Comparison of ENCODE assay signal across 25 cellular contexts in genomic region chr2:132448331-132448730, GRCh38. TPM values are rescaled to one million over a fixed set of nuclear protein-coding genes. Genes with fewer than 3 reads are reported as not detected.
A peak's percentile ranks its signal among the peaks of the same experiment; 100 is the strongest.
DNase-seq lines count a peak whose midpoint lies in the region; TF ChIP-seq lines count a peak whose summit lies in the region.
"Had no signal": no experiment of that assay in that cellular context is flagged by ENCODE, and none has a peak within 500 bp of the region (broad histone marks: within the 10 kb centered on the region; RNA-seq: fewer than 3 reads in every experiment).

No MANE protein-coding gene starts in this region.

- TF ChIP-seq CTCF in choroid plexus epithelial cell (conservative IDR thresholded peaks at IDR 0.05; ENCODE audit: low read depth, low read length): no peak
- no peak for TF ChIP-seq CTCF in mammary epithelial cell (conservative IDR thresholded peaks at IDR 0.05 in 1 of 2, IDR thresholded peaks at IDR 0.05 in 1 of 2; ENCODE audit: extremely low read depth in 1 of 2, insufficient read depth in 1 of 2, low read depth in 1 of 2, low read length in 2 of 2)
- TF ChIP-seq CTCF in A673 (conservative IDR thresholded peaks at IDR 0.05; ENCODE audit: low read depth, low read length): no peak

- peaks cover 0 to 9% (median 1%) of the 10 kb centered on the region in 10 experiments; a peak in 4 of 20 replicates for H3K4me1 ChIP-seq in BLaER1 treated with 17β-estradiol and CSF1 and Interleukin-3, amounts not matched to agents 10 nM and 100 nM
- H3K4me1 ChIP-seq in mesenchymal stem cell (ENCODE audit: control insufficient read depth, insufficient read depth, low read depth, low read length) (peaks cover 2% of the 10 kb centered on the region), mammary epithelial cell (ENCODE audit: insufficient read depth, low read length) (no peaks in the 10 kb centered on the region), trophoblast cell (ENCODE audit: control insufficient read depth in 1 of 2, insufficient read depth in 2 of 2, low read length in 2 of 2) (peaks cover 0 to 4% of the 10 kb centered on the region in 2 experiments), A673 (ENCODE audit: insufficient read depth, low read length, poor library complexity, severe bottlenecking) (no peaks in the 10 kb centered on the region)
- H3K4me1 ChIP-seq: adrenal gland, breast epithelium, prostate gland, testis had no signal

- H4K8ac ChIP-seq in mesenchymal stem cell (ENCODE audit: low read length) (peak overlapping the region; percentile 71), trophoblast cell (ENCODE audit: low read depth, low read length) (no peak overlapping the region)

- no TSS peak for BruUV-seq in mammary epithelial cell (replicated peaks; lab: Mats Ljungman, UMichigan)
- no TSS peak for BruUV-seq in A673 (replicated peaks; lab: Mats Ljungman, UMichigan)

- WGBS in mesenchymal stem cell: 22% methylated on average over 6 of the region's 6 CpGs
- 86% methylated on average over 6 of the region's 6 CpGs for WGBS in mammary epithelial cell (ENCODE audit: low coverage, missing lambda C conversion rate)
- WGBS in trophoblast cell (ENCODE audit: extremely low coverage, insufficient coverage, insufficient read length): no CpG with 5 or more reads among the region's 6 CpGs

- H4K91ac ChIP-seq in mesenchymal stem cell (ENCODE audit: low read length) (no peak overlapping the region), trophoblast cell (ENCODE audit: low read depth, low read length) (no peak overlapping the region)

- H3K23ac ChIP-seq in mesenchymal stem cell (ENCODE audit: low read length in 2 of 2) (no peak overlapping the region), trophoblast cell (ENCODE audit: low read length) (no peak overlapping the region)

- intact Hi-C loops in mammary epithelial cell (cut with micrococcal nuclease) (loop anchor here (1.0 to 2.0 kb wide), 2 partner anchors 48 to 180 kb away; no protein-coding TSS in a partner anchor), A673 (cut with micrococcal nuclease; ENCODE audit: unreplicated experiment) (no loop called here)

- H3K36me3 ChIP-seq in BLaER1 treated with 17β-estradiol and CSF1 and Interleukin-3, amounts not matched to agents 10 nM and 100 nM: no peaks in the 10 kb centered on the region
- H3K36me3 ChIP-seq in mesenchymal stem cell (ENCODE audit: control insufficient read depth in 1 of 2, insufficient read depth in 2 of 2, low read depth in 1 of 2, low read length in 2 of 2) (no peaks in the 10 kb centered on the region), mammary epithelial cell (ENCODE audit: insufficient read depth, low read length) (no peaks in the 10 kb centered on the region), trophoblast cell (ENCODE audit: control insufficient read depth in 1 of 2, insufficient read depth in 2 of 2, low read length in 2 of 2) (no peaks in the 10 kb centered on the region), A673 (ENCODE audit: insufficient read depth, low read length, poor library complexity, severe bottlenecking) (no peaks in the 10 kb centered on the region)
- H3K36me3 ChIP-seq: adrenal gland, breast epithelium, prostate gland had no signal

- H3K18ac ChIP-seq in mesenchymal stem cell (ENCODE audit: low read depth in 1 of 2, low read length in 2 of 2) (peak overlapping the region in 1 of 2 experiments; percentile 0), trophoblast cell (ENCODE audit: low read length) (no peak overlapping the region)

- H2AFZ ChIP-seq in mesenchymal stem cell (ENCODE audit: low read depth, low read length) (no peak overlapping the region), mammary epithelial cell (ENCODE audit: low read depth, low read length) (no peak overlapping the region), trophoblast cell (ENCODE audit: insufficient read depth, low read length, poor library complexity) (no peak overlapping the region)
- H2AFZ ChIP-seq: hepatocyte had no signal

- dilution Hi-C loops in mammary epithelial cell (cut with HindIII; ENCODE audit: low sequenced_read_pairs): no loop called here

- H3K9ac ChIP-seq in BLaER1 treated with 17β-estradiol and CSF1 and Interleukin-3, amounts not matched to agents 10 nM and 100 nM: peak overlapping the region in 1 of 11 experiments; percentile 49; a peak in 1 of 22 replicates
- H3K9ac ChIP-seq in mesenchymal stem cell (ENCODE audit: low read length): peak overlapping the region; percentile 65
- H3K9ac ChIP-seq in mammary epithelial cell (ENCODE audit: insufficient read depth, low read length): no peak overlapping the region
- no peak overlapping the region for H3K9ac ChIP-seq in trophoblast cell (ENCODE audit: low read length)

- H2BK120ac ChIP-seq in mesenchymal stem cell (ENCODE audit: low read depth, low read length): no peak overlapping the region
- H2BK120ac ChIP-seq in trophoblast cell (ENCODE audit: insufficient read depth, low read length, poor library complexity): no peak overlapping the region

- no peak overlapping the region for H2BK15ac ChIP-seq in mesenchymal stem cell (ENCODE audit: low read depth, poor library complexity, severe bottlenecking)

- H3K27ac ChIP-seq in BLaER1 treated with 17β-estradiol and CSF1 and Interleukin-3, amounts not matched to agents 10 nM and 100 nM: peak overlapping the region in 2 of 11 experiments; percentile 9 to 28; a peak in 1 of 22 replicates
- H3K27ac ChIP-seq in mesenchymal stem cell (ENCODE audit: low read length, poor library complexity, severe bottlenecking): no peak overlapping the region
- no peak overlapping the region for H3K27ac ChIP-seq in mammary epithelial cell (ENCODE audit: insufficient read depth, low read depth, low read length)
- no peak overlapping the region for H3K27ac ChIP-seq in trophoblast cell (ENCODE audit: low read depth, low read length)
- no peak overlapping the region for H3K27ac ChIP-seq in A673 (ENCODE audit: low read depth, low read length, poor library complexity, severe bottlenecking)
- H3K27ac ChIP-seq: adrenal gland, breast epithelium, hepatocyte, prostate gland, testis had no signal

- no peak overlapping the region; a peak in 1 of 20 replicates for H3K4me3 ChIP-seq in BLaER1 treated with 17β-estradiol and CSF1 and Interleukin-3, amounts not matched to agents 10 nM and 100 nM
- H3K4me3 ChIP-seq in choroid plexus epithelial cell (ENCODE audit: low read depth, low read length) (peak overlapping the region; percentile 38), mesenchymal stem cell (ENCODE audit: insufficient read depth in 1 of 2, low read depth in 1 of 2, low read length in 2 of 2) (peak overlapping the region in 1 of 2 experiments; percentile 68), mammary epithelial cell (replicated peaks in 1 of 3; ENCODE audit: insufficient read depth in 1 of 3, low read depth in 2 of 3, low read length in 3 of 3) (no peak overlapping the region), trophoblast cell (ENCODE audit: low read depth, low read length) (no peak overlapping the region), A673 (ENCODE audit: low read depth, low read length, poor library complexity, severe bottlenecking) (no peak overlapping the region)
- H3K4me3 ChIP-seq: adrenal gland, breast epithelium, hepatocyte, prostate gland, testis had no signal

- H4K12ac ChIP-seq in trophoblast cell (ENCODE audit: low read depth, low read length): no peak overlapping the region

- CTCF ChIA-PET in mammary epithelial cell (lab: Charles Lee; ENCODE audit: low non-redundant PET) (interaction anchor here (0.6 to 1.5 kb wide), 3 partner anchors 96 to 1028 kb away, joined by 3 to 8 read pairs (median 6); no protein-coding TSS in a partner anchor), A673 (lab: Charles Lee) (interaction anchor here (0.6 to 1.8 kb wide), 4 partner anchors 10 to 100 kb away, joined by 3 to 5 read pairs (median 4); partner anchors contain the start of gene GPR39)

- H3K79me1 ChIP-seq in mesenchymal stem cell (replicated peaks; ENCODE audit: low read length, poor library complexity, severe bottlenecking) (peaks cover 18% of the 10 kb centered on the region), trophoblast cell (ENCODE audit: low read length) (no peaks in the 10 kb centered on the region)

- no peak overlapping the region for H2BK12ac ChIP-seq in mesenchymal stem cell (ENCODE audit: low read length in 2 of 2)
- no peak overlapping the region for H2BK12ac ChIP-seq in trophoblast cell (ENCODE audit: low read length)

- no peak overlapping the region for H3K14ac ChIP-seq in mesenchymal stem cell (ENCODE audit: low read length in 2 of 2)
- H3K14ac ChIP-seq in trophoblast cell (ENCODE audit: low read length): no peak overlapping the region

- H4K20me1 ChIP-seq in BLaER1 treated with 17β-estradiol and CSF1 and Interleukin-3, amounts not matched to agents 10 nM and 100 nM: no peaks in the 10 kb centered on the region
- H4K20me1 ChIP-seq in mammary epithelial cell (ENCODE audit: insufficient read depth, low read length): no peaks in the 10 kb centered on the region

- in situ Hi-C loops in mammary epithelial cell (cut with MboI; ENCODE audit: low sequenced_read_pairs in 2 of 2): no loop called here

- POLR2A ChIA-PET in A673 (lab: Charles Lee; ENCODE audit: low non-redundant PET): no interaction called here

- H3K4me2 ChIP-seq in BLaER1 treated with 17β-estradiol and CSF1 and Interleukin-3, amounts not matched to agents 10 nM and 100 nM: peak overlapping the region in 10 of 11 experiments; percentile 14 to 65 (median 44); a peak in 17 of 22 replicates
- H3K4me2 ChIP-seq in mesenchymal stem cell (ENCODE audit: low read length, poor library complexity, severe bottlenecking) (no peak overlapping the region), mammary epithelial cell (ENCODE audit: insufficient read depth, low read depth, low read length) (no peak overlapping the region), trophoblast cell (ENCODE audit: low read length) (no peak overlapping the region)
- H3K4me2 ChIP-seq: hepatocyte had no signal

- H2AK5ac ChIP-seq in mesenchymal stem cell (ENCODE audit: low read length, severe bottlenecking) (no peak overlapping the region), trophoblast cell (ENCODE audit: low read length) (no peak overlapping the region)

- no peak overlapping the region for H3K4ac ChIP-seq in mesenchymal stem cell (ENCODE audit: low read depth in 1 of 2, low read length in 2 of 2)
- H3K4ac ChIP-seq in trophoblast cell (ENCODE audit: low read depth, low read length): no peak overlapping the region

- peaks cover 0 to 9% (median 1%) of the 10 kb centered on the region in 11 experiments; a peak in 8 of 22 replicates for H3K9me3 ChIP-seq in BLaER1 treated with 17β-estradiol and CSF1 and Interleukin-3, amounts not matched to agents 10 nM and 100 nM (replicated peaks in 1 of 11)
- peaks cover 10% of the 10 kb centered on the region for H3K9me3 ChIP-seq in mesenchymal stem cell (ENCODE audit: control insufficient read depth, low read length)
- no peaks in the 10 kb centered on the region for H3K9me3 ChIP-seq in mammary epithelial cell (replicated peaks; ENCODE audit: insufficient read depth, low read length)
- H3K9me3 ChIP-seq in trophoblast cell (ENCODE audit: insufficient read depth, low read depth, low read length): peaks cover 3% of the 10 kb centered on the region
- H3K9me3 ChIP-seq in A673 (ENCODE audit: low read depth, low read length, poor library complexity, severe bottlenecking): no peaks in the 10 kb centered on the region
- H3K9me3 ChIP-seq: adrenal gland, prostate gland, testis had no signal

- peak; percentile 12 for DNase-seq in HCEC 1CT
- no peak for DNase-seq in choroid plexus epithelial cell (ENCODE audit: low read depth)
- no peak for DNase-seq in mesenchymal stem cell
- no peak for DNase-seq in mammary epithelial cell
- no peak for DNase-seq in trophoblast cell
- DNase-seq in EL: no peak
- no peak for DNase-seq in A673 (ENCODE audit: low spot score)
- DNase-seq: activated CD4-positive, alpha-beta T cell treated with anti-CD3 and anti-CD28 coated beads for 1 hour; activated T-cell treated with anti-CD3 and anti-CD28 coated beads, Interleukin-2, amount 50 U/mL, for 24 hours; CD4-positive, CD25-positive, alpha-beta regulatory T cell; DMS79 treated with DMSO at 0.1 percent for 48 hours; immature natural killer cell; NCI-H187 treated with DMSO at 0.1 percent for 48 hours; NCI-H226; SHP77 treated with DMSO at 0.1 percent for 48 hours; stimulated activated CD4-positive, alpha-beta T cell treated with anti-CD3 and anti-CD28 coated beads, Interleukin-2, amount 100 ng/mL, for 48 hours; stimulated activated naive CD4-positive, alpha-beta T cell; testis had no signal

- H3K27me3 ChIP-seq in BLaER1 treated with 17β-estradiol and CSF1 and Interleukin-3, amounts not matched to agents 10 nM and 100 nM: no peaks in the 10 kb centered on the region
- H3K27me3 ChIP-seq in mesenchymal stem cell (ENCODE audit: control insufficient read depth in 1 of 2, insufficient read depth in 1 of 2, low read length in 2 of 2): no peaks in the 10 kb centered on the region
- no peaks in the 10 kb centered on the region for H3K27me3 ChIP-seq in mammary epithelial cell (ENCODE audit: insufficient read depth, low read length)
- H3K27me3 ChIP-seq in trophoblast cell (ENCODE audit: insufficient read depth, low read length): no peaks in the 10 kb centered on the region
- no peaks in the 10 kb centered on the region for H3K27me3 ChIP-seq in A673 (replicated peaks; ENCODE audit: insufficient read depth, low read depth, low read length, poor library complexity)
- H3K27me3 ChIP-seq: adrenal gland, breast epithelium, hepatocyte, testis had no signal

- H2BK5ac ChIP-seq in mesenchymal stem cell (ENCODE audit: low read depth, low read length, poor library complexity, severe bottlenecking): no peak overlapping the region
- H2BK5ac ChIP-seq in trophoblast cell (ENCODE audit: low read depth, low read length, poor library complexity): no peak overlapping the region

- H3K79me2 ChIP-seq in mammary epithelial cell (ENCODE audit: insufficient read depth, low read length) (peaks cover 12% of the 10 kb centered on the region), trophoblast cell (ENCODE audit: control insufficient read depth, insufficient read depth, low read length, poor library complexity) (no peaks in the 10 kb centered on the region)

RNA-seq across cellular contexts. Expression of gene GPR39, which starts 31.7 kb away (rescaled TPM):
- polyA plus RNA-seq in mesenchymal stem cell (2013, experiment 1 of 2): 3.8 TPM
- polyA plus RNA-seq in mesenchymal stem cell (2013, experiment 2 of 2): 4.0 TPM
- total RNA-seq in mammary epithelial cell (10 to 100 TPM in 1 of 2 donors, 1 to 10 TPM in 1; 5.7 to 10.3 TPM), A673 (2021) (3.4 and 3.6 TPM in 2 replicates)
- 15.6 TPM for polyA plus RNA-seq in mammary epithelial cell
- polyA minus RNA-seq in mammary epithelial cell: 23.3 TPM
- polyA plus RNA-seq in trophoblast cell (2013): 3.3 TPM in 2 replicates
- total RNA-seq: CD4-positive, CD25-positive, alpha-beta regulatory T cell; dermis microvascular lymphatic vessel endothelial cell; mononuclear cell had no signal
- polyA plus RNA-seq: CD4-positive, CD25-positive, alpha-beta regulatory T cell; immature natural killer cell had no signal

Comparison
In these comparisons a context has a peak if more than half of its experiments do, and no peak if none do; other contexts are left out.
1. H3K4me2 ChIP-seq: peak in BLaER1 treated with 17β-estradiol and CSF1 and Interleukin-3, amounts not matched to agents 10 nM and 100 nM (10 of 11); none in mesenchymal stem cell (single experiment), mammary epithelial cell (single experiment) and trophoblast cell (single experiment).